ENCODE assay signal across 20 cellular contexts in the genomic region with DNA sequence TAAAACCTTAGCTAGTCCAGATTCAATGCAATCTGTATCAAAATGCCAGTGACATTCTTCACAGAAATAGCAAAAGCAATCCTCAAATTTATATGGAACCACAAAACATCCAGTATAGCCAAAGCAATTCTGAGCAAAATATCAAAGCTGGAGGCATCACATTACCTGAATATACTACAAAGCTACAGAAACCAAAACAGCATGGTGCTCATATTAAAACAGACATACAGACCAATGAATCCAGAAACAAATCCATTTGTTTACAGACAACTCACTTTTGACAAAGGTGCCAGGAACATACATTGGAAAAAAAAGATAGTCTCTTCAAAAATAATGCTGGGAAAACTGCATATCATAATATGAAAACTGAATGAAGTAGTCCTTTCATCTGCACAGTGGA. TPM values are rescaled to one million over a fixed set of nuclear protein-coding genes. Genes with fewer than 3 reads are reported as not detected.
DNase-seq lines count a peak whose midpoint lies in the region; ATAC-seq and TF ChIP-seq lines count a peak whose summit lies in the region.
"Had no signal": no experiment of that assay in that cellular context is flagged by ENCODE, and none has a peak within 500 bp of the region (broad histone marks: within the 10 kb centered on the region; RNA-seq: fewer than 3 reads in every experiment).

No MANE protein-coding gene starts in this region.

- CTCF ChIA-PET in activated CD8-positive, alpha-beta T cell treated with anti-CD3 and anti-CD28 coated beads for 36 hours (lab: Charles Lee): interaction anchor here (1.1 kb wide), 1 partner anchor 154 kb away, joined by 3 read pairs; no protein-coding TSS in a partner anchor

- no peak for TF ChIP-seq CTCF in activated CD8-positive, alpha-beta T cell treated with anti-CD3 and anti-CD28 coated beads for 36 hours (IDR thresholded peaks at IDR 0.05)

- no peaks in the 10 kb centered on the region for H3K9me3 Mint-ChIP-seq in activated T-cell treated with anti-CD3 and anti-CD28 coated beads, Interleukin-2, amount 50 U/mL, for 24 hours
- H3K9me3 Mint-ChIP-seq in activated CD8-positive, alpha-beta T cell treated with anti-CD3 and anti-CD28 coated beads for 36 hours: peaks cover 7% of the 10 kb centered on the region
- no peaks in the 10 kb centered on the region for H3K9me3 Mint-ChIP-seq in central memory CD8-positive, alpha-beta T cell
- H3K9me3 Mint-ChIP-seq: GM23338 had no signal

- no peak for DNase-seq in activated T-cell treated with anti-CD3 and anti-CD28 coated beads, Interleukin-2, amount 50 U/mL, for 24 hours
- DNase-seq in activated T-cell treated with anti-CD3 and anti-CD28 coated beads, Interleukin-2, amount 50 U/mL, for 1 hour: no peak
- DNase-seq in activated CD8-positive, alpha-beta T cell treated with anti-CD3 and anti-CD28 coated beads for 36 hours: no peak
- no peak for DNase-seq in central memory CD8-positive, alpha-beta T cell (ENCODE audit: low spot score in 2 of 2)
- DNase-seq in NCI-H2107 (lab: John Stamatoyannopoulos, UW): no peak
- DNase-seq in NCI-H2081 treated with DMSO at 0.1 percent for 48 hours (lab: John Stamatoyannopoulos, UW): no peak
- DNase-seq: 8988T; Calu3; CD4-positive, alpha-beta memory T cell; DMS153; NCI-H1105; NCI-H2029 treated with DMSO at 0.1 percent for 48 hours; NCI-H2171 treated with DMSO at 0.1 percent for 48 hours; NCI-H526; OCI-M1; SJCRH30 had no signal

- POLR2A ChIA-PET in activated CD8-positive, alpha-beta T cell treated with anti-CD3 and anti-CD28 coated beads for 36 hours (lab: Charles Lee): interaction anchor here (0.7 to 1.3 kb wide), 4 partner anchors 13 to 735 kb away, joined by 3 to 4 read pairs (median 4); a partner anchor contains a TSS

- peaks cover 32% of the 10 kb centered on the region for H3K4me1 Mint-ChIP-seq in activated T-cell treated with anti-CD3 and anti-CD28 coated beads, Interleukin-2, amount 50 U/mL, for 24 hours (ENCODE audit: low read depth)
- H3K4me1 Mint-ChIP-seq in activated CD8-positive, alpha-beta T cell treated with anti-CD3 and anti-CD28 coated beads for 36 hours (ENCODE audit: low read depth): peaks cover 41% of the 10 kb centered on the region
- H3K4me1 Mint-ChIP-seq in central memory CD8-positive, alpha-beta T cell: peaks cover 37% of the 10 kb centered on the region
- H3K4me1 Mint-ChIP-seq: CD4-positive, alpha-beta memory T cell had no signal

- no peak for ATAC-seq in activated CD8-positive, alpha-beta T cell treated with anti-CD3 and anti-CD28 coated beads for 36 hours
- ATAC-seq in central memory CD8-positive, alpha-beta T cell (replicated peaks; ENCODE audit: extremely low read depth, poor library complexity, severe bottlenecking): no peak
- ATAC-seq in GM18867 (IDR thresholded peaks at IDR 0.05; ENCODE audit: unreplicated experiment): no peak
- ATAC-seq: GM23338 had no signal

- peaks cover 10% of the 10 kb centered on the region for H3K27me3 Mint-ChIP-seq in activated T-cell treated with anti-CD3 and anti-CD28 coated beads, Interleukin-2, amount 50 U/mL, for 24 hours
- H3K27me3 Mint-ChIP-seq in activated CD8-positive, alpha-beta T cell treated with anti-CD3 and anti-CD28 coated beads for 36 hours: no peaks in the 10 kb centered on the region
- no peaks in the 10 kb centered on the region for H3K27me3 Mint-ChIP-seq in central memory CD8-positive, alpha-beta T cell

- intact Hi-C loops in activated CD8-positive, alpha-beta T cell treated with anti-CD3 and anti-CD28 coated beads for 36 hours (cut with micrococcal nuclease): no loop called here

- peak overlapping the region; percentile 32 for H3K4me3 Mint-ChIP-seq in activated T-cell treated with anti-CD3 and anti-CD28 coated beads, Interleukin-2, amount 50 U/mL, for 24 hours
- H3K4me3 Mint-ChIP-seq in activated CD8-positive, alpha-beta T cell treated with anti-CD3 and anti-CD28 coated beads for 36 hours: peak overlapping the region; percentile 59
- peak overlapping the region; percentile 58 for H3K4me3 Mint-ChIP-seq in central memory CD8-positive, alpha-beta T cell
- H3K4me3 Mint-ChIP-seq: CD4-positive, alpha-beta memory T cell; GM23338 had no signal

- peaks cover 9% of the 10 kb centered on the region for H3K36me3 Mint-ChIP-seq in activated T-cell treated with anti-CD3 and anti-CD28 coated beads, Interleukin-2, amount 50 U/mL, for 24 hours (ENCODE audit: low read depth)
- peaks cover 31% of the 10 kb centered on the region for H3K36me3 Mint-ChIP-seq in activated CD8-positive, alpha-beta T cell treated with anti-CD3 and anti-CD28 coated beads for 36 hours (ENCODE audit: low read depth)
- peaks cover 35% of the 10 kb centered on the region for H3K36me3 Mint-ChIP-seq in central memory CD8-positive, alpha-beta T cell (ENCODE audit: insufficient read depth)
- H3K36me3 Mint-ChIP-seq: CD4-positive, alpha-beta memory T cell had no signal

- peak overlapping the region; percentile 44 for H3K27ac Mint-ChIP-seq in activated T-cell treated with anti-CD3 and anti-CD28 coated beads, Interleukin-2, amount 50 U/mL, for 24 hours
- H3K27ac Mint-ChIP-seq in activated CD8-positive, alpha-beta T cell treated with anti-CD3 and anti-CD28 coated beads for 36 hours: peak overlapping the region; percentile 29
- H3K27ac Mint-ChIP-seq in central memory CD8-positive, alpha-beta T cell (ENCODE audit: low read depth): peak overlapping the region; percentile 91
- H3K27ac Mint-ChIP-seq: CD4-positive, alpha-beta memory T cell; GM23338 had no signal

RNA-seq across cellular contexts. Expression of a gene that starts 4.8 kb away (rescaled TPM):
- total RNA-seq in activated CD8-positive, alpha-beta T cell treated with anti-CD3 and anti-CD28 coated beads for 36 hours: 1 to 10 TPM; 2.9 to 3.7 TPM
- total RNA-seq: Calu3; CD4-positive, alpha-beta memory T cell; G401; GM23338; HT1080; SJCRH30 had no signal

RNA-seq across cellular contexts. Expression of a gene that starts 15.0 kb away (rescaled TPM):
- 100 to 1,000 TPM; 111 to 112 TPM for total RNA-seq in activated CD8-positive, alpha-beta T cell treated with anti-CD3 and anti-CD28 coated beads for 36 hours
- total RNA-seq: Calu3, G401, GM23338, HT1080, SJCRH30 had no signal

RNA-seq across cellular contexts. Expression of a gene that starts 15.6 kb away (rescaled TPM):
- total RNA-seq in activated CD8-positive, alpha-beta T cell treated with anti-CD3 and anti-CD28 coated beads for 36 hours: 1 to 10 TPM; 2.0 to 2.8 TPM
- total RNA-seq: Calu3; CD4-positive, alpha-beta memory T cell; G401; GM23338; HT1080; SJCRH30 had no signal

RNA-seq across cellular contexts. Expression of a gene that starts 31.0 kb away (rescaled TPM):
- total RNA-seq in activated CD8-positive, alpha-beta T cell treated with anti-CD3 and anti-CD28 coated beads for 36 hours: 1 to 10 TPM; 2.5 to 2.6 TPM
- total RNA-seq: Calu3; CD4-positive, alpha-beta memory T cell; G401; GM23338; HT1080; SJCRH30 had no signal

RNA-seq across cellular contexts. Expression of a gene that starts 48.4 kb away (rescaled TPM):
- total RNA-seq in activated CD8-positive, alpha-beta T cell treated with anti-CD3 and anti-CD28 coated beads for 36 hours: 1 to 10 TPM; 5.3 to 7.2 TPM
- total RNA-seq: Calu3; CD4-positive, alpha-beta memory T cell; G401; GM23338; SJCRH30 had no signal

Comparison
In these comparisons a context has a peak if more than half of its experiments do, and no peak if none do; other contexts are left out.
1. H3K27ac Mint-ChIP-seq: peak in every context shown above with its lines; median percentile 91 in central memory CD8-positive, alpha-beta T cell; 44 in activated T-cell treated with anti-CD3 and anti-CD28 coated beads, Interleukin-2, amount 50 U/mL, for 24 hours; 29 in activated CD8-positive, alpha-beta T cell treated with anti-CD3 and anti-CD28 coated beads for 36 hours.